In genomic region chr5:115586525-115587146, GRCh38 we compare ENCODE assay signal across 8 cellular contexts. TPM values are rescaled to one million over a fixed set of nuclear protein-coding genes. Genes with fewer than 3 reads are reported as not detected.
A peak's percentile ranks its signal among the peaks of the same experiment; 100 is the strongest.
DNase-seq lines count a peak whose midpoint lies in the region; ATAC-seq and TF ChIP-seq lines count a peak whose summit lies in the region.

No MANE protein-coding gene starts in this region.

- H3K27me3 Mint-ChIP-seq in osteocyte (ENCODE audit: unreplicated experiment), result no peaks in the 10 kb centered on the region

- H3K9me3 ChIP-seq in WERI-Rb-1 (ENCODE audit: severe bottlenecking), result no peaks in the 10 kb centered on the region

- intact Hi-C loops in dorsolateral prefrontal cortex (cut with DNase I), result loop anchor here (5.0 kb wide), 3 partner anchors 44 to 274 kb away; partner anchors contain the start of gene FEM1C (in 1 of the 2)

- H3K27me3 ChIP-seq in dorsolateral prefrontal cortex (no peaks in the 10 kb centered on the region), WERI-Rb-1 (ENCODE audit: insufficient read depth, low read depth, severe bottlenecking) (no peaks in the 10 kb centered on the region)

- TF ChIP-seq CTCF in AG10803 (conservative IDR thresholded peaks at IDR 0.05; ENCODE audit: low read length) (peak; percentile 58), dorsolateral prefrontal cortex (IDR thresholded peaks at IDR 0.05 in 54 of 56, conservative IDR thresholded peaks at IDR 0.05 in 2 of 56; ENCODE audit: low read depth in 1 of 56, partially characterized antibody in 56 of 56) (peak; percentile 63 to 91 (median 78)), osteocyte (IDR thresholded peaks at IDR 0.05) (peak; percentile 70), WERI-Rb-1 (IDR thresholded peaks at IDR 0.05; ENCODE audit: low read depth, low read length) (no peak)

- H3K36me3 ChIP-seq in WERI-Rb-1, result no peaks in the 10 kb centered on the region

- DNase-seq in AG10803 (ENCODE audit: low read depth) (peak; percentile 56), NCI-H774 (lab: John Stamatoyannopoulos, UW) (peak; percentile 10), dorsolateral prefrontal cortex (no peak), osteocyte (ENCODE audit: extremely low spot score, unreplicated experiment) (no peak), NK-92 (lab: John Stamatoyannopoulos, UW; ENCODE audit: unreplicated experiment) (no peak), WERI-Rb-1 (no peak)

- no peak overlapping the region for H3K27ac Mint-ChIP-seq in osteocyte (ENCODE audit: unreplicated experiment)

- no peak overlapping the region for H3K27ac ChIP-seq in dorsolateral prefrontal cortex
- no peak overlapping the region for H3K27ac ChIP-seq in WERI-Rb-1

- peaks cover 2% of the 10 kb centered on the region for H3K36me3 Mint-ChIP-seq in osteocyte (ENCODE audit: unreplicated experiment)

- no peak overlapping the region for H3K4me3 Mint-ChIP-seq in osteocyte (ENCODE audit: unreplicated experiment)

- no peak overlapping the region for H3K4me3 ChIP-seq in AG10803 (ENCODE audit: low read length)
- H3K4me3 ChIP-seq in dorsolateral prefrontal cortex, result no peak overlapping the region
- no peak overlapping the region for H3K4me3 ChIP-seq in WERI-Rb-1 (ENCODE audit: low read depth, low read length)

- ATAC-seq in GM19395 (IDR thresholded peaks at IDR 0.05; ENCODE audit: unreplicated experiment), result peak; percentile 47
- no peak for ATAC-seq in HG02588 (IDR thresholded peaks at IDR 0.05; ENCODE audit: unreplicated experiment)

- H3K9me3 Mint-ChIP-seq in osteocyte (ENCODE audit: unreplicated experiment), result no peaks in the 10 kb centered on the region

- peaks cover 9% of the 10 kb centered on the region for H3K4me1 Mint-ChIP-seq in osteocyte (ENCODE audit: unreplicated experiment)

RNA-seq across cellular contexts. Expression of gene TICAM2, which starts 15.6 kb away (rescaled TPM):
- total RNA-seq in dorsolateral prefrontal cortex (1 to 10 TPM; 2.5 to 9.2 (median 5.4) TPM), osteocyte (1.6 and 2.8 TPM in 2 replicates)

RNA-seq across cellular contexts. Expression of gene TMED7, which starts 39.2 kb away (rescaled TPM):
- total RNA-seq in dorsolateral prefrontal cortex, result 100 to 1,000 TPM in 2 of 120 experiments, 10 to 100 TPM in 118; 48.1 to 112 (median 68.4) TPM
- 108 and 109 TPM in 2 replicates for total RNA-seq in osteocyte

RNA-seq across cellular contexts. Expression of gene FEM1C, which starts 42.1 kb away (rescaled TPM):
- total RNA-seq in dorsolateral prefrontal cortex (10 to 100 TPM; 21.3 to 51.8 (median 33.7) TPM), osteocyte (12.4 and 12.8 TPM in 2 replicates)

Comparison
In these comparisons a context has a peak if more than half of its experiments do, and no peak if none do; other contexts are left out.
1. DNase-seq: peak in AG10803 (single experiment) and NCI-H774 (single experiment); none in dorsolateral prefrontal cortex (0 of 10), osteocyte (single experiment), NK-92 (single experiment) and WERI-Rb-1 (single experiment).